In the genomic region with DNA sequence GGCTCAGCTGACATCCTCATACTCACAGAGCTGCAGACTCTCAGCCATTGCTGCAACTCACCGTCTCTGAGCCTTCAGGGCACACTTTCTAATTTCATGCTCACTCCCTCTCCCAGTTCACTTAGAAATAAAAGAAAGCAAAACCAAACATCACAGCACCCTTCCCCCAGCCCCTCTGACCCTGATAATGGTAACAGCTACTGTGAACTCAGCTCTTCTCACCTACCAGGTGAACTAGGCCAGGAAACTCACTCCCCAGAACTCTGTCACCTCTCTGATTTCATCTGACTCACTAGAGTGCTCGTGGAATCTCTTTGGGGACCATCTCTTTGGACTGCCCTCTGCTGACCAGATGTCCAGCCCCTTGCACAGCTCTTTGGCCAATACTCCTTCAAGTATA, we compare ENCODE assay signal across 24 cellular contexts. TPM values are rescaled to one million over a fixed set of nuclear protein-coding genes. Genes with fewer than 3 reads are reported as not detected.
DNase-seq lines count a peak whose midpoint lies in the region; ATAC-seq and TF ChIP-seq lines count a peak whose summit lies in the region.
"Had no signal": no experiment of that assay in that cellular context is flagged by ENCODE, and none has a peak within 500 bp of the region (broad histone marks: within the 10 kb centered on the region; RNA-seq: fewer than 3 reads in every experiment).

No MANE protein-coding gene starts in this region.

- peaks cover 0 to 5% of the 10 kb centered on the region in 2 donors for H3K4me1 Mint-ChIP-seq in natural killer cell
- peaks cover 4 to 5% of the 10 kb centered on the region in 2 donors for H3K4me1 Mint-ChIP-seq in natural killer cell treated with Interleukin-12 subunit alpha and Interleukin-12 subunit beta and Interleukin-15 and Interleukin-18, amount 100 ng/mL, for 72 hours (ENCODE audit: low read depth in 2 of 2)
- H3K4me1 Mint-ChIP-seq: stimulated activated naive B cell treated with anti-CD40 and anti-IgM and Interleukin-4, amounts not matched to agents 10 μg/mL and 1 μg/mL and 100 μg/mL, for 72 hours had no signal

- no peaks in the 10 kb centered on the region for H3K27me3 ChIP-seq in effector memory CD4-positive, alpha-beta T cell (replicated peaks; ENCODE audit: control insufficient read depth, insufficient read depth, low read length, poor library complexity, severe bottlenecking)
- H3K27me3 ChIP-seq: hepatocyte, ovary had no signal

- H3K27me3 Mint-ChIP-seq in natural killer cell (ENCODE audit: low read depth in 2 of 2), result peaks cover 7 to 9% of the 10 kb centered on the region in 2 donors
- peaks cover 3 to 18% of the 10 kb centered on the region in 2 donors for H3K27me3 Mint-ChIP-seq in natural killer cell treated with Interleukin-12 subunit alpha and Interleukin-12 subunit beta and Interleukin-15 and Interleukin-18, amount 100 ng/mL, for 72 hours
- H3K27me3 Mint-ChIP-seq: type B pancreatic cell had no signal

- H3K36me3 ChIP-seq in effector memory CD4-positive, alpha-beta T cell (ENCODE audit: control insufficient read depth, insufficient read depth, low read length), result no peaks in the 10 kb centered on the region
- H3K36me3 ChIP-seq: ovary had no signal

- no peak overlapping the region for H3K4me3 Mint-ChIP-seq in natural killer cell
- H3K4me3 Mint-ChIP-seq in natural killer cell treated with Interleukin-12 subunit alpha and Interleukin-12 subunit beta and Interleukin-15 and Interleukin-18, amount 100 ng/mL, for 72 hours, result no peak overlapping the region
- H3K4me3 Mint-ChIP-seq: activated CD8-positive, alpha-beta memory T cell treated with anti-CD3 and anti-CD28 coated beads, Interleukin-2, amount 10 ng/mL, durations not matched to agents 7 days and 5 days; activated naive CD8-positive, alpha-beta T cell treated with anti-CD3 and anti-CD28 coated beads, Interleukin-2, amount 50 U/mL, for 24 hours; activated T-cell treated with anti-CD3 and anti-CD28 coated beads, Interleukin-2, amount 50 U/mL, for 72 hours; stimulated activated naive B cell treated with anti-CD40 and anti-IgM and Interleukin-4, amounts not matched to agents 10 μg/mL and 1 μg/mL and 100 μg/mL, for 72 hours; type B pancreatic cell had no signal

- no peaks in the 10 kb centered on the region for H3K9me3 ChIP-seq in effector memory CD4-positive, alpha-beta T cell (ENCODE audit: control insufficient read depth, low read length)
- H3K9me3 ChIP-seq: ovary had no signal

- no peaks in the 10 kb centered on the region for H3K36me3 Mint-ChIP-seq in natural killer cell
- no peaks in the 10 kb centered on the region for H3K36me3 Mint-ChIP-seq in natural killer cell treated with Interleukin-12 subunit alpha and Interleukin-12 subunit beta and Interleukin-15 and Interleukin-18, amount 100 ng/mL, for 72 hours
- H3K36me3 Mint-ChIP-seq: stimulated activated naive B cell treated with anti-CD40 and anti-IgM and Interleukin-4, amounts not matched to agents 10 μg/mL and 1 μg/mL and 100 μg/mL, for 72 hours; type B pancreatic cell had no signal

- no peak overlapping the region for H3K27ac Mint-ChIP-seq in natural killer cell
- no peak overlapping the region for H3K27ac Mint-ChIP-seq in natural killer cell treated with Interleukin-12 subunit alpha and Interleukin-12 subunit beta and Interleukin-15 and Interleukin-18, amount 100 ng/mL, for 72 hours
- H3K27ac Mint-ChIP-seq: activated CD8-positive, alpha-beta memory T cell treated with anti-CD3 and anti-CD28 coated beads, Interleukin-2, amount 10 ng/mL, durations not matched to agents 7 days and 5 days; activated naive CD8-positive, alpha-beta T cell treated with anti-CD3 and anti-CD28 coated beads, Interleukin-2, amount 50 U/mL, for 24 hours; activated T-cell treated with anti-CD3 and anti-CD28 coated beads, Interleukin-2, amount 50 U/mL, for 72 hours; stimulated activated naive B cell treated with anti-CD40 and anti-IgM and Interleukin-4, amounts not matched to agents 10 μg/mL and 1 μg/mL and 100 μg/mL, for 72 hours; type B pancreatic cell had no signal

- no peak overlapping the region for H3K4me3 ChIP-seq in effector memory CD4-positive, alpha-beta T cell (ENCODE audit: insufficient read depth, low read depth, low read length, poor library complexity, severe bottlenecking)
- H3K4me3 ChIP-seq: hepatocyte, ovary had no signal

- no peak for TF ChIP-seq CTCF in natural killer cell (IDR thresholded peaks at IDR 0.05)

- DNase-seq in activated CD4-positive, CD25-positive, alpha-beta regulatory T cell (lab: John Stamatoyannopoulos, UW), result no peak
- DNase-seq in natural killer cell (no peak), dedifferentiated amniotic fluid mesenchymal stem cell (ENCODE audit: extremely low spot score) (no peak), NCI-H446 (lab: John Stamatoyannopoulos, UW) (no peak), hypothalamus (lab: John Stamatoyannopoulos, UW) (no peak)
- no peak for DNase-seq in natural killer cell treated with Interleukin-12 subunit alpha and Interleukin-12 subunit beta and Interleukin-15 and Interleukin-18, amount 100 ng/mL, for 72 hours (ENCODE audit: low spot score)
- no peak for DNase-seq in effector memory CD4-positive, alpha-beta T cell
- DNase-seq: 8988T; activated CD8-positive, alpha-beta memory T cell treated with anti-CD3 and anti-CD28 coated beads, Interleukin-2, amount 10 ng/mL, durations not matched to agents 7 days and 5 days; activated naive CD8-positive, alpha-beta T cell treated with anti-CD3 and anti-CD28 coated beads, Interleukin-2, amount 50 U/mL, for 24 hours; activated T-cell treated with anti-CD3 and anti-CD28 coated beads, Interleukin-2, amount 50 U/mL, for 72 hours; C1 segment of cervical spinal cord; MV-4-11; NCI-H1436; NCI-H226; ovary; SHP77; stimulated activated naive B cell treated with anti-CD40 and anti-IgM and Interleukin-4, amounts not matched to agents 10 μg/mL and 1 μg/mL and 100 μg/mL, for 72 hours had no signal

- ATAC-seq in activated CD4-positive, CD25-positive, alpha-beta regulatory T cell treated with anti-CD3 and anti-CD28 coated beads, Interleukin-2, amount 50 U/mL, for 24 hours, result peak; percentile 13 to 35
- ATAC-seq in natural killer cell, result peak in 2 of 3 donors; percentile 22 to 27
- no peak for ATAC-seq in natural killer cell treated with Interleukin-12 subunit alpha and Interleukin-12 subunit beta and Interleukin-15 and Interleukin-18, amount 100 ng/mL, for 72 hours
- ATAC-seq: activated CD8-positive, alpha-beta memory T cell treated with anti-CD3 and anti-CD28 coated beads, Interleukin-2, amount 10 ng/mL, durations not matched to agents 7 days and 5 days; activated naive CD8-positive, alpha-beta T cell treated with anti-CD3 and anti-CD28 coated beads, Interleukin-2, amount 50 U/mL, for 24 hours; HCT116; Panc1; stimulated activated naive B cell treated with anti-CD40 and anti-IgM and Interleukin-4, amounts not matched to agents 10 μg/mL and 1 μg/mL and 100 μg/mL, for 72 hours had no signal

- H3K27ac ChIP-seq in effector memory CD4-positive, alpha-beta T cell (ENCODE audit: insufficient read depth, low read length, poor library complexity, severe bottlenecking), result peak overlapping the region; percentile 5
- H3K27ac ChIP-seq: hepatocyte, ovary had no signal

- peaks cover 0 to 2% of the 10 kb centered on the region in 2 donors for H3K9me3 Mint-ChIP-seq in natural killer cell
- no peaks in the 10 kb centered on the region for H3K9me3 Mint-ChIP-seq in natural killer cell treated with Interleukin-12 subunit alpha and Interleukin-12 subunit beta and Interleukin-15 and Interleukin-18, amount 100 ng/mL, for 72 hours
- H3K9me3 Mint-ChIP-seq: activated naive CD8-positive, alpha-beta T cell treated with anti-CD3 and anti-CD28 coated beads, Interleukin-2, amount 50 U/mL, for 24 hours; stimulated activated naive B cell treated with anti-CD40 and anti-IgM and Interleukin-4, amounts not matched to agents 10 μg/mL and 1 μg/mL and 100 μg/mL, for 72 hours; type B pancreatic cell had no signal

- intact Hi-C loops in natural killer cell (cut with micrococcal nuclease), result no loop called here

- peaks cover 30% of the 10 kb centered on the region for H3K4me1 ChIP-seq in effector memory CD4-positive, alpha-beta T cell (ENCODE audit: control insufficient read depth, insufficient read depth, low read length, poor library complexity, severe bottlenecking)

RNA-seq across cellular contexts. Expression of a gene that starts 14.5 kb away (rescaled TPM):
- total RNA-seq in natural killer cell, result 1 to 10 TPM in 1 of 3 donors, under 1 TPM in 1, not detected in 1; 0.07 to 1.0 TPM
- total RNA-seq in natural killer cell treated with Interleukin-12 subunit alpha and Interleukin-12 subunit beta and Interleukin-15 and Interleukin-18, amount 100 ng/mL, for 72 hours, result not detected
- total RNA-seq: activated CD8-positive, alpha-beta memory T cell treated with anti-CD3 and anti-CD28 coated beads, Interleukin-2, amount 10 ng/mL, durations not matched to agents 7 days and 5 days; activated T-cell treated with anti-CD3 and anti-CD28 coated beads, Interleukin-2, amount 50 U/mL, for 72 hours; T-helper 2 cell treated with Interferon-gamma antibody and Interleukin-4, amounts not matched to agents 100 ng/mL and 5 ng/mL, for 36 hours had no signal

Comparison
In these comparisons a context has a peak if more than half of its experiments do, and no peak if none do; other contexts are left out.
1. ATAC-seq: peak in activated CD4-positive, CD25-positive, alpha-beta regulatory T cell treated with anti-CD3 and anti-CD28 coated beads, Interleukin-2, amount 50 U/mL, for 24 hours (2 of 2) and natural killer cell (2 of 3); none in natural killer cell treated with Interleukin-12 subunit alpha and Interleukin-12 subunit beta and Interleukin-15 and Interleukin-18, amount 100 ng/mL, for 72 hours (0 of 2).